Comparison of ENCODE assay signal across 30 cellular contexts in genomic region chr2:98315957-98316356, GRCh38. TPM values are rescaled to one million over a fixed set of nuclear protein-coding genes. Genes with fewer than 3 reads are reported as not detected.
"Had no signal": no experiment of that assay in that cellular context is flagged by ENCODE, and none has a peak within 500 bp of the region (broad histone marks: within the 10 kb centered on the region; RNA-seq: fewer than 3 reads in every experiment).

No MANE protein-coding gene starts in this region.

- H3K36me3 ChIP-seq: esophagus squamous epithelium, gastrocnemius medialis, heart right ventricle, left lung, lower lobe of right lung had no signal

- H3K27ac ChIP-seq: coronary artery, dorsolateral prefrontal cortex, esophagus squamous epithelium, gastrocnemius medialis, heart right ventricle, left lung, lower lobe of right lung had no signal

- DNase-seq: dermis blood vessel endothelial cell; dorsolateral prefrontal cortex; effector CD4-positive, alpha-beta T cell; effector memory CD4-positive, alpha-beta T cell; esophagus squamous epithelium; foreskin fibroblast; foreskin melanocyte; gastrocnemius medialis; glutamatergic neuron; head of caudate nucleus; heart right ventricle; hippocampal formation; left cardiac atrium; left lung; left ventricle myocardium superior; lower lobe of right lung; mesenchymal stem cell; mucosa of descending colon; naive B cell had no signal

- FAIRE-seq: colon, endothelial cell of umbilical vein, islet of Langerhans, keratinocyte had no signal

- H3K4me1 ChIP-seq: esophagus squamous epithelium, gastrocnemius medialis, heart right ventricle, left lung, lower lobe of right lung had no signal

- H3K9me3 ChIP-seq: gastrocnemius medialis had no signal

- ATAC-seq: gastrocnemius medialis, heart right ventricle, left cardiac atrium, left lung, left ventricle myocardium superior, lower lobe of right lung, mucosa of descending colon had no signal

- H3K4me3 ChIP-seq: coronary artery, dorsolateral prefrontal cortex, esophagus squamous epithelium, gastrocnemius medialis, heart right ventricle, left lung, lower lobe of right lung, mucosa of descending colon had no signal

- H3K27me3 ChIP-seq: dorsolateral prefrontal cortex, gastrocnemius medialis had no signal

RNA-seq across cellular contexts. Expression of gene CNGA3, which starts 30.3 kb away (rescaled TPM):
- total RNA-seq: endothelial cell of umbilical vein, epithelial cell of proximal tubule, glomerular endothelial cell, left cardiac atrium, left ventricle myocardium superior, lower leg skin, lung microvascular endothelial cell, mesothelial cell of epicardium, myocyte had no signal
- polyA plus RNA-seq: endothelial cell of umbilical vein, heart right ventricle had no signal
